ENCODE assay signal across 14 cellular contexts in genomic region chr17:43723697-43724359, GRCh38. TPM values are rescaled to one million over a fixed set of nuclear protein-coding genes. Genes with fewer than 3 reads are reported as not detected.
DNase-seq lines count a peak whose midpoint lies in the region; FAIRE-seq and TF ChIP-seq lines count a peak whose summit lies in the region.
"Had no signal": no experiment of that assay in that cellular context is flagged by ENCODE, and none has a peak within 500 bp of the region (broad histone marks: within the 10 kb centered on the region; RNA-seq: fewer than 3 reads in every experiment).

No MANE protein-coding gene starts in this region.

- FAIRE-seq in HTR-8/SVneo (lab: Jason Lieb, UNC) (peak; percentile 88), astrocyte (lab: Jason Lieb, UNC) (peak; percentile 55), GM19239 (lab: Jason Lieb, UNC) (no peak)
- FAIRE-seq: GM18507 had no signal

- DNase-seq in AG08395 (ENCODE audit: low spot score) (peak; percentile 90), HTR-8/SVneo (ENCODE audit: insufficient read length, low spot score) (peak; percentile 88), astrocyte (ENCODE audit: low read depth) (peak; percentile 51), kidney epithelial cell (ENCODE audit: low read depth) (peak; percentile 52), HuH-7.5 (ENCODE audit: low spot score) (no peak), substantia nigra (lab: John Stamatoyannopoulos, UW) (no peak), GM19239 (ENCODE audit: insufficient read length, low spot score) (no peak)
- DNase-seq in activated CD8-positive, alpha-beta memory T cell treated with anti-CD3 and anti-CD28 coated beads for 24 hours, result no peak
- DNase-seq: NCI-H1105 treated with DMSO at 0.1 percent for 48 hours, posterior cingulate gyrus, uterus had no signal

- H3K4me3 ChIP-seq in astrocyte (ENCODE audit: insufficient read depth, low read depth, low read length) (no peak overlapping the region), kidney epithelial cell (ENCODE audit: low read depth, low read length) (no peak overlapping the region)
- H3K4me3 ChIP-seq: uterus had no signal

- no peak for TF ChIP-seq CTCF in astrocyte (IDR thresholded peaks at IDR 0.05; ENCODE audit: insufficient read depth, low read depth, low read length)
- no peak for TF ChIP-seq CTCF in kidney epithelial cell (IDR thresholded peaks at IDR 0.05; ENCODE audit: insufficient read depth, low read length, poor library complexity, severe bottlenecking)

- H3K36me3 ChIP-seq in astrocyte (ENCODE audit: insufficient read depth, low read length), result no peaks in the 10 kb centered on the region
- no peaks in the 10 kb centered on the region for H3K36me3 ChIP-seq in kidney epithelial cell (ENCODE audit: control insufficient read depth, insufficient read depth, low read length)
- H3K36me3 ChIP-seq: uterus had no signal

- H3K4me1 ChIP-seq in astrocyte (ENCODE audit: insufficient read depth, low read length), result peaks cover 5% of the 10 kb centered on the region
- H3K4me1 ChIP-seq: uterus had no signal

- H3K27ac Mint-ChIP-seq in astrocyte (ENCODE audit: unreplicated experiment), result peak overlapping the region; percentile 53
- H3K27ac Mint-ChIP-seq: B cell, WTC11 had no signal

- no peaks in the 10 kb centered on the region for H3K36me3 Mint-ChIP-seq in astrocyte (ENCODE audit: low read depth, unreplicated experiment)
- H3K36me3 Mint-ChIP-seq: WTC11 had no signal

- H3K4me2 ChIP-seq in astrocyte (ENCODE audit: low read length), result no peak overlapping the region

- no peaks in the 10 kb centered on the region for H3K9me3 Mint-ChIP-seq in astrocyte (ENCODE audit: unreplicated experiment)
- H3K9me3 Mint-ChIP-seq: WTC11 had no signal

- H3K4me1 Mint-ChIP-seq in astrocyte (ENCODE audit: low read depth, unreplicated experiment), result peaks cover 18% of the 10 kb centered on the region

- H3K9me3 ChIP-seq in astrocyte (ENCODE audit: insufficient read depth, low read depth, low read length), result no peaks in the 10 kb centered on the region
- H3K9me3 ChIP-seq: uterus had no signal

- no peak overlapping the region for H3K9ac ChIP-seq in astrocyte (ENCODE audit: low read length)

- no peaks in the 10 kb centered on the region for H4K20me1 ChIP-seq in astrocyte (ENCODE audit: insufficient read depth, low read length)

- no peak overlapping the region for H3K4me3 Mint-ChIP-seq in astrocyte (ENCODE audit: unreplicated experiment)
- H3K4me3 Mint-ChIP-seq: B cell, WTC11 had no signal

- no peak overlapping the region for H3K27ac ChIP-seq in astrocyte (ENCODE audit: low read depth, low read length)
- no peak overlapping the region for H3K27ac ChIP-seq in substantia nigra (ENCODE audit: low read depth, low read length, poor library complexity, severe bottlenecking)
- H3K27ac ChIP-seq: uterus had no signal

- H2AFZ ChIP-seq in astrocyte (ENCODE audit: low read depth, low read length), result no peak overlapping the region

- H3K27me3 Mint-ChIP-seq in astrocyte (ENCODE audit: low read depth, unreplicated experiment), result no peaks in the 10 kb centered on the region
- H3K27me3 Mint-ChIP-seq: B cell had no signal

- H3K79me2 ChIP-seq in astrocyte (ENCODE audit: insufficient read depth, low read length), result no peaks in the 10 kb centered on the region

- H3K27me3 ChIP-seq in astrocyte (ENCODE audit: insufficient read depth, low read length), result no peaks in the 10 kb centered on the region
- no peaks in the 10 kb centered on the region for H3K27me3 ChIP-seq in kidney epithelial cell (ENCODE audit: control insufficient read depth, insufficient read depth, low read length)
- H3K27me3 ChIP-seq: uterus had no signal

RNA-seq across cellular contexts. Expression of gene SOST, which starts 34.8 kb away (rescaled TPM):
- total RNA-seq in astrocyte (not detected in 2 replicates), kidney epithelial cell (not detected in 2 replicates)
- total RNA-seq: B cell, uterus had no signal

RNA-seq across cellular contexts. Expression of gene DUSP3, which starts 54.9 kb away (rescaled TPM):
- total RNA-seq in astrocyte, result 63.3 and 71.6 TPM in 2 replicates
- 117 and 122 TPM in 2 replicates for total RNA-seq in kidney epithelial cell

RNA-seq across cellular contexts. Expression of gene CFAP97D1, which starts 56.4 kb away (rescaled TPM):
- total RNA-seq in astrocyte, result 0.16 TPM in 1 of 2 replicates, not detected in the other
- total RNA-seq in kidney epithelial cell, result not detected in 2 replicates
- total RNA-seq: B cell, uterus had no signal

Comparison
In these comparisons a context has a peak if more than half of its experiments do, and no peak if none do; other contexts are left out.
1. DNase-seq: peak in AG08395 (single experiment), HTR-8/SVneo (single experiment), astrocyte (single experiment) and kidney epithelial cell (single experiment); none in HuH-7.5 (single experiment), substantia nigra (0 of 49), activated CD8-positive, alpha-beta memory T cell treated with anti-CD3 and anti-CD28 coated beads for 24 hours (single experiment) and GM19239 (single experiment).